16 cellular contexts compared by ENCODE assay signal in the genomic region with DNA sequence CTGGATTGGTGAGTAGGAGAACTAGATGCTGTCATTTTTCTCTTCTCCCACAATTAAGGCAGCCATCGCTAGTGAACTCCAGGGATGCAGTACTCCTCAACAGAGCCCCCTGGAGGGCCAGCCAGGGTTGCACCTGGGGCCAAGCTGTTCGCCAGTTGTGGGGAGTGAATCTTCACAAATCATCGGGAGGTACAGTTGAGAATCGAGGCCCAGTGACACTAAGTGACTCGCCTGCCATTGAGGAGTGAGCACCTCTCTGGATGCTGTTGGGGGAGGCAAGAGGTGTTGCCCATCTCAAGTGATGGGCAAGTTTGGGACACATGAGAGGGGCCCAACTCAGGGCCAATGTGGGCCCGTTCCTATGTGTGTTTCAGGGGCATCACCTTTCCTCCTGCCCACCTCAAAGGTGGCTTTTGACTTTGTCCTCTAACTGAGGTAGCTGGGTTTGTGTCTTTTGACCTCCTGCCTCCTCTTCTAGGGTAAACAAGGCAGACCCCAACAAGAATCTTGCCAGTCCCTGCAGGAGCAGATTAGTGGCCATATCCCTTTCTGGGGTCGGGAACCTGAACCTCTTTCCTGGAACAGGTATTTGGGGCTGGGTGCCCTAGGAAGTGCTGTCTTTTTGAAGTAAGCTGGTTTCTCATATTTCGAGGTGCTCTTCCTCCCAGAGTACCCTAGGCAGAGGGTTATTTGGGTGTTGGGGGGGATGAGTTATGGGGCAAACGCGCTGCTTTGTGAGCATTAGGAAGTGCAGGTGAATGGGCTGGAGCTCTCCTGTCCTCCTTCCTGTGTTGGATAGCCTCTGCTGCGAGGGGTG.
DNase-seq lines count a peak whose midpoint lies in the region; ATAC-seq and TF ChIP-seq lines count a peak whose summit lies in the region.
"Had no signal": no experiment of that assay in that cellular context is flagged by ENCODE, and none has a peak within 500 bp of the region (broad histone marks: within the 10 kb centered on the region; RNA-seq: fewer than 3 reads in every experiment).

No MANE protein-coding gene starts in this region.

- H3K9me3 ChIP-seq in right atrium auricular region = no peaks in the 10 kb centered on the region
- no peaks in the 10 kb centered on the region for H3K9me3 ChIP-seq in left ventricle myocardium inferior (replicated peaks)
- H3K9me3 ChIP-seq in MG63 = no peaks in the 10 kb centered on the region; the same call in 1 of the 2 replicates
- H3K9me3 ChIP-seq: neutrophil, SJSA1, upper lobe of left lung had no signal

- no peak for ATAC-seq in activated CD8-positive, alpha-beta memory T cell treated with anti-CD3 and anti-CD28 coated beads, Interleukin-2, amount 10 ng/mL, durations not matched to agents 7 days and 5 days
- no peak for ATAC-seq in left lobe of liver
- no peak for ATAC-seq in GM18505 (IDR thresholded peaks at IDR 0.05; ENCODE audit: unreplicated experiment)
- ATAC-seq: activated T-cell treated with anti-CD3 and anti-CD28 coated beads, Interleukin-2, amount 50 U/mL, for 4 hours; left ventricle myocardium superior had no signal

- H3K4me3 ChIP-seq in right atrium auricular region (no peak overlapping the region), left ventricle myocardium inferior (no peak overlapping the region), MG63 (no peak overlapping the region)
- H3K4me3 ChIP-seq: SJSA1, upper lobe of left lung had no signal

- H3K27me3 ChIP-seq in right atrium auricular region (no peaks in the 10 kb centered on the region), left ventricle myocardium inferior (ENCODE audit: low read depth) (peaks cover 24% of the 10 kb centered on the region), MG63 (no peaks in the 10 kb centered on the region)
- H3K27me3 ChIP-seq: SJSA1, upper lobe of left lung had no signal

- intact Hi-C loops in left ventricle myocardium inferior (cut with micrococcal nuclease) = no loop called here

- no peak for TF ChIP-seq POLR2A in GM18505 (IDR thresholded peaks at IDR 0.05; ENCODE audit: borderline replicate concordance, extremely low read depth, insufficient read depth, insufficient read length)

- H3K4me3 Mint-ChIP-seq in activated CD8-positive, alpha-beta memory T cell treated with anti-CD3 and anti-CD28 coated beads, Interleukin-2, amount 10 ng/mL, durations not matched to agents 7 days and 5 days = no peak overlapping the region
- H3K4me3 Mint-ChIP-seq: activated T-cell treated with anti-CD3 and anti-CD28 coated beads, Interleukin-2, amount 50 U/mL, for 4 hours had no signal

- H3K4me1 Mint-ChIP-seq in activated CD8-positive, alpha-beta memory T cell treated with anti-CD3 and anti-CD28 coated beads, Interleukin-2, amount 10 ng/mL, durations not matched to agents 7 days and 5 days = no peaks in the 10 kb centered on the region

- H3K4me1 ChIP-seq in right atrium auricular region (no peaks in the 10 kb centered on the region), left ventricle myocardium inferior (no peaks in the 10 kb centered on the region)
- H3K4me1 ChIP-seq: SJSA1, upper lobe of left lung had no signal

- no peaks in the 10 kb centered on the region for H3K36me3 ChIP-seq in right atrium auricular region
- no peaks in the 10 kb centered on the region for H3K36me3 ChIP-seq in left ventricle myocardium inferior
- H3K36me3 ChIP-seq in MG63 = no peaks in the 10 kb centered on the region
- H3K36me3 ChIP-seq: neutrophil, SJSA1, upper lobe of left lung had no signal

- H3K27ac ChIP-seq in right atrium auricular region = no peak overlapping the region
- no peak overlapping the region for H3K27ac ChIP-seq in left ventricle myocardium inferior (replicated peaks)
- H3K27ac ChIP-seq: neutrophil, SJSA1, upper lobe of left lung, VCaP had no signal

- H3K27ac Mint-ChIP-seq in activated CD8-positive, alpha-beta memory T cell treated with anti-CD3 and anti-CD28 coated beads, Interleukin-2, amount 10 ng/mL, durations not matched to agents 7 days and 5 days = no peak overlapping the region

- H3K9me3 Mint-ChIP-seq in activated CD8-positive, alpha-beta memory T cell treated with anti-CD3 and anti-CD28 coated beads, Interleukin-2, amount 10 ng/mL, durations not matched to agents 7 days and 5 days (ENCODE audit: low read depth) = no peaks in the 10 kb centered on the region
- H3K9me3 Mint-ChIP-seq: activated T-cell treated with anti-CD3 and anti-CD28 coated beads, Interleukin-2, amount 50 U/mL, for 4 hours had no signal

- TF ChIP-seq CTCF in right atrium auricular region (IDR thresholded peaks at IDR 0.05) = no peak
- TF ChIP-seq CTCF in left ventricle myocardium inferior (IDR thresholded peaks at IDR 0.05; ENCODE audit: borderline replicate concordance) = no peak

- CTCF ChIA-PET in activated CD8-positive, alpha-beta memory T cell treated with anti-CD3 and anti-CD28 coated beads, Interleukin-2, amount 10 ng/mL, durations not matched to agents 7 days and 5 days (lab: Charles Lee) = interaction anchor here (1.7 kb wide), 1 partner anchor 27 kb away, joined by 5 read pairs; no protein-coding TSS in a partner anchor

- H3K36me3 Mint-ChIP-seq in activated CD8-positive, alpha-beta memory T cell treated with anti-CD3 and anti-CD28 coated beads, Interleukin-2, amount 10 ng/mL, durations not matched to agents 7 days and 5 days = no peaks in the 10 kb centered on the region

- peaks cover 11% of the 10 kb centered on the region for H3K27me3 Mint-ChIP-seq in activated CD8-positive, alpha-beta memory T cell treated with anti-CD3 and anti-CD28 coated beads, Interleukin-2, amount 10 ng/mL, durations not matched to agents 7 days and 5 days

- peak; percentile 36 for DNase-seq in right atrium auricular region (ENCODE audit: low spot score)
- no peak for DNase-seq in left ventricle myocardium inferior
- DNase-seq in activated CD8-positive, alpha-beta memory T cell treated with anti-CD3 and anti-CD28 coated beads, Interleukin-2, amount 10 ng/mL, durations not matched to agents 7 days and 5 days = peak; percentile 31
- peak; percentile 22 for DNase-seq in left lobe of liver (ENCODE audit: low spot score)
- no peak for DNase-seq in MG63
- DNase-seq in NCI-H446 (lab: John Stamatoyannopoulos, UW) = no peak
- no peak for DNase-seq in NCI-H1092 (lab: John Stamatoyannopoulos, UW)
- DNase-seq: activated T-cell treated with anti-CD3 and anti-CD28 coated beads, Interleukin-2, amount 50 U/mL, for 4 hours; effector CD4-positive, alpha-beta T cell; left ventricle myocardium superior; NCI-H748 treated with DMSO at 0.1 percent for 48 hours; upper lobe of left lung had no signal

Comparison
In these comparisons a context has a peak if more than half of its experiments do, and no peak if none do; other contexts are left out.
1. DNase-seq: peak in right atrium auricular region (single experiment), activated CD8-positive, alpha-beta memory T cell treated with anti-CD3 and anti-CD28 coated beads, Interleukin-2, amount 10 ng/mL, durations not matched to agents 7 days and 5 days (single experiment) and left lobe of liver (single experiment); none in left ventricle myocardium inferior (single experiment), MG63 (single experiment), NCI-H446 (0 of 2) and NCI-H1092 (single experiment).